ENCODE assay signal across 8 cellular contexts in the genomic region with DNA sequence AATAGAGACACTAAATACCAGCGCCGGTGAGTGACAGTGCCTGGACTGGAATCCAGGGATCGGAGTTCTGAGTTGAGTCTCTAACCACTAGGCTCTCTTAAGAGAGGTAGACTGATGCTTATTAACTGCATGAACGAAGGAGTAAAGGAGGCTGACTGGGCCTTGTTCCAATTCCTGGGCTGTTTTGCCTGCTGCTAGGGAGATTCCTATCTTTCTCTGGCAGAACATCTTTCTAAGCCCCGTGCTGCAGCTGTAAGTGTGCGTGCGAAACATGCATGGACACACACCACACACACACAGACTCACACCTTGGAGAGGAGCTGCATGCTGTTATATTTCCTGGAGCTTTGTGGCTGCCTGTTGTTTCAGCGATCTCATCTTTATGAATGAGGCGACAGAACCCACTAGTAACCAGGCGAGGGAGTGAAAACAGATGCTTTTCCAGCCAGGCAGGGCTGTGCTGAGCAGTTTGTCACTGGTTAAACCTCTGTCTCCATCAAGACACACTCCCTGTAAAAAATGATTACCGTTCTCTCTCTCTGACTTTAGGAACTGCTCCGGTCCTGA.
A peak's percentile ranks its signal among the peaks of the same experiment; 100 is the strongest.
DNase-seq lines count a peak whose midpoint lies in the region; ATAC-seq and TF ChIP-seq lines count a peak whose summit lies in the region.

No MANE protein-coding gene starts in this region.

- TF ChIP-seq CTCF in AG09309 (IDR thresholded peaks at IDR 0.05; ENCODE audit: control insufficient read depth, insufficient read depth, low read depth, low read length, missing control alignments), result peak; percentile 7

- no peak overlapping the region for H3K4me2 ChIP-seq in trophoblast cell (ENCODE audit: low read length)

- H4K12ac ChIP-seq in trophoblast cell (ENCODE audit: low read depth, low read length), result no peak overlapping the region

- H3K4me3 ChIP-seq in AG09309 (ENCODE audit: control insufficient read depth, low read depth, low read length), result no peak overlapping the region
- H3K4me3 ChIP-seq in trophoblast cell (ENCODE audit: low read depth, low read length), result no peak overlapping the region

- peak overlapping the region; percentile 91 for H3K27ac Mint-ChIP-seq in T-helper 2 cell treated with Interferon-gamma antibody and Interleukin-4, amounts not matched to agents 5 μg/mL and 100 μg/mL, for 36 hours

- H3K9me3 Mint-ChIP-seq in T-helper 2 cell treated with Interferon-gamma antibody and Interleukin-4, amounts not matched to agents 5 μg/mL and 100 μg/mL, for 36 hours, result no peaks in the 10 kb centered on the region

- DNase-seq in AG09309 (ENCODE audit: low read depth) (peak; percentile 87), epithelial cell of prostate (ENCODE audit: low read depth, low spot score) (no peak), trophoblast cell (peak in 1 of 2 donors; percentile 80), substantia nigra (lab: John Stamatoyannopoulos, UW) (no peak), hippocampal formation (lab: John Stamatoyannopoulos, UW) (no peak)
- DNase-seq in T-helper 2 cell treated with Interferon-gamma antibody and Interleukin-4, amounts not matched to agents 5 μg/mL and 100 μg/mL, for 36 hours (ENCODE audit: low spot score), result peak; percentile 39

- H3K4me1 ChIP-seq in trophoblast cell (ENCODE audit: control insufficient read depth in 1 of 2, insufficient read depth in 2 of 2, low read length in 2 of 2), result peaks cover 12 to 16% of the 10 kb centered on the region in 2 experiments

- H3K4me1 Mint-ChIP-seq in T-helper 2 cell treated with Interferon-gamma antibody and Interleukin-4, amounts not matched to agents 5 μg/mL and 100 μg/mL, for 36 hours (ENCODE audit: low read depth), result peaks cover 67% of the 10 kb centered on the region

- no peak overlapping the region for H2AFZ ChIP-seq in trophoblast cell (ENCODE audit: insufficient read depth, low read length, poor library complexity)

- H3K18ac ChIP-seq in trophoblast cell (ENCODE audit: low read length), result no peak overlapping the region

- no peaks in the 10 kb centered on the region for H3K9me3 ChIP-seq in trophoblast cell (ENCODE audit: insufficient read depth, low read depth, low read length)

- H3K4ac ChIP-seq in trophoblast cell (ENCODE audit: low read depth, low read length), result no peak overlapping the region

- H3K4me3 Mint-ChIP-seq in T-helper 2 cell treated with Interferon-gamma antibody and Interleukin-4, amounts not matched to agents 5 μg/mL and 100 μg/mL, for 36 hours, result peak overlapping the region; percentile 57

- H3K23ac ChIP-seq in trophoblast cell (ENCODE audit: low read length), result no peak overlapping the region

- H2BK5ac ChIP-seq in trophoblast cell (ENCODE audit: low read depth, low read length, poor library complexity), result no peak overlapping the region

- WGBS in trophoblast cell (ENCODE audit: extremely low coverage, insufficient coverage, insufficient read length), result no CpG with 5 or more reads among the region's 12 CpGs

- peaks cover 18% of the 10 kb centered on the region for H3K79me1 ChIP-seq in trophoblast cell (ENCODE audit: low read length)

- H3K36me3 Mint-ChIP-seq in T-helper 2 cell treated with Interferon-gamma antibody and Interleukin-4, amounts not matched to agents 5 μg/mL and 100 μg/mL, for 36 hours (ENCODE audit: low read depth), result peaks cover 2% of the 10 kb centered on the region

- peaks cover 2% of the 10 kb centered on the region for H3K79me2 ChIP-seq in trophoblast cell (ENCODE audit: control insufficient read depth, insufficient read depth, low read length, poor library complexity)

- H3K27me3 Mint-ChIP-seq in T-helper 2 cell treated with Interferon-gamma antibody and Interleukin-4, amounts not matched to agents 5 μg/mL and 100 μg/mL, for 36 hours (ENCODE audit: low read depth), result no peaks in the 10 kb centered on the region

- H3K27ac ChIP-seq in epithelial cell of prostate (peak overlapping the region; percentile 91), trophoblast cell (ENCODE audit: low read depth, low read length) (peak overlapping the region; percentile 77), substantia nigra (ENCODE audit: low read depth, low read length, poor library complexity, severe bottlenecking) (no peak overlapping the region)

- ATAC-seq in GM18873 (IDR thresholded peaks at IDR 0.05; ENCODE audit: low FRiP score, unreplicated experiment), result peak; percentile 34
- peak; percentile 27 for ATAC-seq in HG03196 (IDR thresholded peaks at IDR 0.05; ENCODE audit: unreplicated experiment)

- H2AK5ac ChIP-seq in trophoblast cell (ENCODE audit: low read length), result no peak overlapping the region

- H3K36me3 ChIP-seq in trophoblast cell (ENCODE audit: control insufficient read depth in 1 of 2, insufficient read depth in 2 of 2, low read length in 2 of 2), result no peaks in the 10 kb centered on the region

- H4K91ac ChIP-seq in trophoblast cell (ENCODE audit: low read depth, low read length), result peak overlapping the region; percentile 0

- H3K27me3 ChIP-seq in trophoblast cell (ENCODE audit: insufficient read depth, low read length), result no peaks in the 10 kb centered on the region

- no peak overlapping the region for H3K14ac ChIP-seq in trophoblast cell (ENCODE audit: low read length)

- peak overlapping the region; percentile 8 for H4K8ac ChIP-seq in trophoblast cell (ENCODE audit: low read depth, low read length)

- no peak overlapping the region for H3K9ac ChIP-seq in trophoblast cell (ENCODE audit: low read length)

- H2BK12ac ChIP-seq in trophoblast cell (ENCODE audit: low read length), result no peak overlapping the region

- H2BK120ac ChIP-seq in trophoblast cell (ENCODE audit: insufficient read depth, low read length, poor library complexity), result no peak overlapping the region

Comparison
In these comparisons a context has a peak if more than half of its experiments do, and no peak if none do; other contexts are left out.
1. DNase-seq: peak in AG09309 (single experiment) and T-helper 2 cell treated with Interferon-gamma antibody and Interleukin-4, amounts not matched to agents 5 μg/mL and 100 μg/mL, for 36 hours (single experiment); none in epithelial cell of prostate (single experiment), substantia nigra (0 of 49) and hippocampal formation (0 of 2).